8 cellular contexts compared by ENCODE assay signal in genomic region chr17:16216341-16217001, GRCh38. TPM values are rescaled to one million over a fixed set of nuclear protein-coding genes. Genes with fewer than 3 reads are reported as not detected.
DNase-seq lines count a peak whose midpoint lies in the region; ATAC-seq, FAIRE-seq and TF ChIP-seq lines count a peak whose summit lies in the region.
"Not testable (repeated sequence)": the region's sequence is repeated elsewhere in the genome, so short reads cannot be mapped to it uniquely, and the experiment has no call there.

No MANE protein-coding gene starts in this region.

- peaks cover 37% of the 10 kb centered on the region for H3K4me1 Mint-ChIP-seq in mesothelial cell of epicardium

- H3K27me3 ChIP-seq in NT2/D1 (ENCODE audit: insufficient read depth, insufficient read length); bronchial epithelial cell (ENCODE audit: control insufficient read depth, insufficient read depth, low read length); gastrocnemius medialis; vagina: not testable (repeated sequence)

- H3K4me3 ChIP-seq in NT2/D1 (ENCODE audit: insufficient read length, low read depth) (peak overlapping the region; percentile 98), bronchial epithelial cell (ENCODE audit: low read depth, low read length) (peak overlapping the region; percentile 79), foreskin fibroblast (ENCODE audit: low read depth in 1 of 2, low read length in 2 of 2) (peak overlapping the region; percentile 91 to 96), gastrocnemius medialis (peak overlapping the region; percentile 87 to 100 (median 94)), vagina (peak overlapping the region; percentile 98 to 100)

- not testable (repeated sequence) for H3K36me3 Mint-ChIP-seq in mesothelial cell of epicardium

- H3K27ac Mint-ChIP-seq in mesothelial cell of epicardium: peak overlapping the region; percentile 99

- FAIRE-seq in bronchial epithelial cell (lab: Jason Lieb, UNC): not testable (repeated sequence)

- peak overlapping the region; percentile 94 for H3K4me3 Mint-ChIP-seq in mesothelial cell of epicardium

- H3K4me1 ChIP-seq in ES-I3 (ENCODE audit: insufficient read depth, low read length); NT2/D1 (ENCODE audit: insufficient read depth, insufficient read length): not testable (repeated sequence)
- H3K4me1 ChIP-seq in gastrocnemius medialis (peaks cover 43 to 46% of the 10 kb centered on the region in 2 donors), vagina (peaks cover 56% of the 10 kb centered on the region)

- in situ Hi-C loops in gastrocnemius medialis (cut with MboI; ENCODE audit: low sequenced_read_pairs in 4 of 4): not testable (repeated sequence)

- not testable (repeated sequence) for DNase-seq in NT2/D1 (ENCODE audit: low read depth, low spot score); bronchial epithelial cell (ENCODE audit: low read depth); foreskin fibroblast; mesothelial cell of epicardium (ENCODE audit: low spot score in 2 of 2, unreplicated experiment in 2 of 2); gastrocnemius medialis; vagina (ENCODE audit: extremely low spot score in 2 of 2)
- DNase-seq in activated CD8-positive, alpha-beta memory T cell treated with anti-CD3 and anti-CD28 coated beads, Interleukin-2, amount 50 U/mL, for 48 hours: peak; percentile 52

- TF ChIP-seq CTCF in bronchial epithelial cell (IDR thresholded peaks at IDR 0.05; ENCODE audit: insufficient read depth, low read length, severe bottlenecking); foreskin fibroblast (IDR thresholded peaks at IDR 0.05; ENCODE audit: low read depth, low read length); mesothelial cell of epicardium (IDR thresholded peaks at IDR 0.05; ENCODE audit: unreplicated experiment); gastrocnemius medialis (IDR thresholded peaks at IDR 0.05 in 4 of 5, conservative IDR thresholded peaks at IDR 0.05 in 1 of 5); vagina (IDR thresholded peaks at IDR 0.05): not testable (repeated sequence)

- TF ChIP-seq POLR2A in gastrocnemius medialis (IDR thresholded peaks at IDR 0.05); vagina (IDR thresholded peaks at IDR 0.05): not testable (repeated sequence)

- not testable (repeated sequence) for H3K9me3 Mint-ChIP-seq in mesothelial cell of epicardium

- not testable (repeated sequence) for H3K27me3 Mint-ChIP-seq in mesothelial cell of epicardium (ENCODE audit: low read depth)

- H3K27ac ChIP-seq in gastrocnemius medialis: peak overlapping the region; percentile 93 to 97 (median 96)
- peak overlapping the region; percentile 98 for H3K27ac ChIP-seq in vagina

- not testable (repeated sequence) for ATAC-seq in gastrocnemius medialis

- H3K9me3 ChIP-seq in ES-I3 (ENCODE audit: control insufficient read depth, insufficient read depth, low read length); NT2/D1 (ENCODE audit: insufficient read depth, low read length); gastrocnemius medialis; vagina: not testable (repeated sequence)

- intact Hi-C loops in gastrocnemius medialis (cut with DNase I; ENCODE audit: low total_unique reads): loop anchor here (2.0 to 5.0 kb wide), 3 partner anchors 42 to 221 kb away; partner anchors contain the start of genes TTC19 and ZSWIM7
- intact Hi-C loops in vagina (cut with DNase I): not testable (repeated sequence)

- H3K36me3 ChIP-seq in ES-I3 (ENCODE audit: insufficient read depth, low read length); NT2/D1 (ENCODE audit: insufficient read depth, insufficient read length, low read length); bronchial epithelial cell (ENCODE audit: control insufficient read depth, insufficient read depth, low read length); gastrocnemius medialis; vagina: not testable (repeated sequence)

- peak overlapping the region; percentile 91 for H3K9ac ChIP-seq in ES-I3 (ENCODE audit: low read depth, low read length)
- peak overlapping the region; percentile 99 for H3K9ac ChIP-seq in NT2/D1 (ENCODE audit: insufficient read length, low read depth)

RNA-seq across cellular contexts. Expression of gene PIGL, which starts 0.5 kb away (rescaled TPM):
- 30.6 and 31.1 TPM in 2 replicates for total RNA-seq in bronchial epithelial cell
- 62.4 to 69.4 TPM (median 64.2 TPM) in 3 replicates for total RNA-seq in mesothelial cell of epicardium
- 1 to 10 TPM; 6.2 to 7.4 (median 7.0) TPM for total RNA-seq in gastrocnemius medialis
- 65.8 TPM for total RNA-seq in vagina

RNA-seq across cellular contexts. Expression of gene NCOR1, which starts 1.1 kb away (rescaled TPM):
- total RNA-seq in bronchial epithelial cell (75.3 and 92.9 TPM in 2 replicates), mesothelial cell of epicardium (130 to 142 TPM (median 135 TPM) in 3 replicates), gastrocnemius medialis (100 to 1,000 TPM; 122 to 152 (median 132) TPM), vagina (175 TPM)
